Comparison of ENCODE assay signal across 26 cellular contexts in the genomic region with DNA sequence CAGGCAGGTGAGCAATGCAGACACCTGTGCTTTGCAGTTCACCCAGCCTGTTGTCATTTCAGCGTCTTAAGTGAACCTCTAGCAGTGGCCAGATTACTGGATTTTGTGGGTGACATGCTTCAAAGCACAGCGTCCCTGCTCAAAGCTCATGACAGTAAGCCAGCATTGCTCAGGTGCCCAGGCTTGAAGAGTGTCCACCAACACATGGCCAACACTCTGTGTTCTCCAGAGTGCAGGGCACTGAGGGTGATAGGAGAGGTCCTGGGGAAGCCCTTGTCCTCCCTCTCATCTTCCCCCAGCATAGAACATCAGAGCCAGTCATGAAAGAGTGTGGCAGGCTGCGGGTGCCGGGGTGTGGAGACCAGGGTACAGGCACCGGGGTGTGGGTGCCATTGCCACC.
"Had no signal": no experiment of that assay in that cellular context is flagged by ENCODE, and none has a peak within 500 bp of the region (broad histone marks: within the 10 kb centered on the region; RNA-seq: fewer than 3 reads in every experiment).

No MANE protein-coding gene starts in this region.

- H3K4me3 Mint-ChIP-seq: activated CD4-positive, alpha-beta memory T cell treated with anti-CD3 and anti-CD28 coated beads, Interleukin-2, amount 10 ng/mL, durations not matched to agents 7 days and 5 days; activated CD4-positive, alpha-beta T cell treated with anti-CD3 and anti-CD28 coated beads for 36 hours; activated naive CD4-positive, alpha-beta T cell treated with anti-CD3 and anti-CD28 coated beads for 36 hours; activated naive CD8-positive, alpha-beta T cell; activated T-helper 17 cell treated with anti-CD3 and anti-CD28 coated beads, Interleukin-2, amount 50 U/mL, for 72 hours; T-cell had no signal

- ATAC-seq: activated CD4-positive, alpha-beta T cell treated with anti-CD3 and anti-CD28 coated beads for 36 hours; activated T-helper 17 cell treated with anti-CD3 and anti-CD28 coated beads, Interleukin-2, amount 50 U/mL, for 72 hours; Panc1; Right ventricle myocardium inferior; T-cell had no signal

- H3K27ac ChIP-seq: SK-N-MC, VCaP had no signal

- H3K4me1 Mint-ChIP-seq: activated CD4-positive, alpha-beta memory T cell treated with anti-CD3 and anti-CD28 coated beads, Interleukin-2, amount 10 ng/mL, durations not matched to agents 7 days and 5 days; activated CD4-positive, alpha-beta T cell treated with anti-CD3 and anti-CD28 coated beads for 36 hours; activated T-helper 17 cell treated with anti-CD3 and anti-CD28 coated beads, Interleukin-2, amount 50 U/mL, for 72 hours; T-cell had no signal

- DNase-seq: activated CD4-positive, alpha-beta memory T cell treated with anti-CD3 and anti-CD28 coated beads, Interleukin-2, amount 10 ng/mL, durations not matched to agents 7 days and 5 days; activated CD4-positive, alpha-beta T cell treated with anti-CD3 and anti-CD28 coated beads for 36 hours; activated CD4-positive, alpha-beta T cell treated with anti-CD3 and anti-CD28 coated beads, Interleukin-2, amount 50 U/mL, for 1 hour; activated gamma-delta T cell; activated naive CD4-positive, alpha-beta T cell treated with anti-CD3 and anti-CD28 coated beads for 36 hours; activated T-cell treated with anti-CD3 and anti-CD28 coated beads for 4 hours; activated T-cell treated with anti-CD3 and anti-CD28 coated beads, Interleukin-2, amount 50 U/mL, for 48 hours; caudate nucleus; MM.1S; NCI-H1436 treated with DMSO at 0.1 percent for 48 hours; NCI-H187; NCI-H2171; NCI-H226; NCI-H510A; NCI-H69; NK-92 treated with Interleukin-12 subunit alpha and Interleukin-12 subunit beta, amount 100 ng/mL, for 24 hours; OCI-M1; RPMI8226; T-cell; T-helper 2 cell had no signal

- H3K27ac Mint-ChIP-seq: activated CD4-positive, alpha-beta memory T cell treated with anti-CD3 and anti-CD28 coated beads, Interleukin-2, amount 10 ng/mL, durations not matched to agents 7 days and 5 days; activated CD4-positive, alpha-beta T cell treated with anti-CD3 and anti-CD28 coated beads for 36 hours; activated naive CD4-positive, alpha-beta T cell treated with anti-CD3 and anti-CD28 coated beads for 36 hours; activated naive CD8-positive, alpha-beta T cell; activated T-helper 17 cell treated with anti-CD3 and anti-CD28 coated beads, Interleukin-2, amount 50 U/mL, for 72 hours; T-cell had no signal

- H3K27me3 Mint-ChIP-seq: activated CD4-positive, alpha-beta memory T cell treated with anti-CD3 and anti-CD28 coated beads, Interleukin-2, amount 10 ng/mL, durations not matched to agents 7 days and 5 days had no signal

- H3K36me3 Mint-ChIP-seq: activated naive CD8-positive, alpha-beta T cell; T-cell had no signal

- H3K4me3 ChIP-seq: SK-N-MC had no signal

- H3K9me3 Mint-ChIP-seq: activated CD4-positive, alpha-beta memory T cell treated with anti-CD3 and anti-CD28 coated beads, Interleukin-2, amount 10 ng/mL, durations not matched to agents 7 days and 5 days; activated naive CD4-positive, alpha-beta T cell treated with anti-CD3 and anti-CD28 coated beads for 36 hours; activated T-helper 17 cell treated with anti-CD3 and anti-CD28 coated beads, Interleukin-2, amount 50 U/mL, for 72 hours; T-cell had no signal
